Comparison of ENCODE assay signal across 1 cellular context in the genomic region with DNA sequence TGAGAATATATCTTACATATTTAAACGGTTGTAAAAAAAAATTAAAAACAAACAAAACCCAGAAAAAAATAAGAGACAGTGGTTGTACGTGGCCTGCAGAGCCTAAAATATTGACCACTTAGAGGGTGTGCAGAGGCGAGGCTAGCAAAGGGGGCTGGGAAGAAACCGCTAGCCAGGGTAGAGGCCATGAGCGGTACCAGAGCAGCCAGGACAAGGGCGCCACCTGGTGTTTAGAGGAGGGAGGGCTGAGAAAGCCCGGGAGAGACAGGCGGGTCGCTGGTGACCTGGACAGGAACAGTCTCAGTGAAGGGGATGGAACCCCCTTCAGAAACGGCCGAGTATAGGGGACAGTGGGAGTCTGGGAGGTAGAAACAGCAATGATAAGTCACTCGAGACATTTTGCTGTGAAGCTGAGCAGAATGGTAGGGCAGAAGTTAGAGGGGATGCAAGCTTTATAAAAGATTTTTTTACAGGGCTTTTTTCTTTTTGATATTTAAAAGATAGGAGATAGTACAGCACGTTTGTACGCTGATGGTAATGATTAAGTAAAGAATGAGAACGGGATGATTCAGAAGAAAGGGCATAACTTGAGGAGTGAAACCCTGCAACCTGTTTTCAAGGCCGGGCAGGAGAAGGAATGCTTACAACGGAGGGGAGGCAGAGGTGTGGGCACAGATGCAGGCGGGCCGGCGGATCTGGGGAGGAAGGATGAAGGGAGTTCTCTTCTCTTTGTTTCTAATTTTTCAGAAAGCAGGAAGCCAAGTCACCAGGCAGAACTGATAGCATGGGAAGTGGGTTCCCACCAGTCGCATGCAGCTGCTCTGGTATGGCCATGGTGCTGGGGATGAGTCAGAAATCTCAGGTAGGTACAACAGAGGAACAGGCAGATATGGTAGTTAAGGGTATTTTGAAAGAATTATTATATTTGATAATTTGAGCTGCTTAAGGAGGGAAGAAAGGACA.
TF ChIP-seq lines count a peak whose summit lies in the region.

No MANE protein-coding gene starts in this region.

TF ChIP-seq in H1, 55 proteins besides CTCF, POLR2A, EP300 and RAD21:
- TF ChIP-seq USF2 (IDR thresholded peaks at IDR 0.05; ENCODE audit: low read length): no peak
- TF ChIP-seq YY1 (IDR thresholded peaks at IDR 0.05; ENCODE audit: low read depth, low read length): peak; percentile 73; the same call in 1 of the 2 replicates
- TF ChIP-seq, protein P1, sequence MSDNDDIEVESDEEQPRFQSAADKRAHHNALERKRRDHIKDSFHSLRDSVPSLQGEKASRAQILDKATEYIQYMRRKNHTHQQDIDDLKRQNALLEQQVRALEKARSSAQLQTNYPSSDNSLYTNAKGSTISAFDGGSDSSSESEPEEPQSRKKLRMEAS (IDR thresholded peaks at IDR 0.05): 0 out of 2 replicates have a peak, but pooled peaks have one; percentile 27
